11 cellular contexts compared by ENCODE assay signal in genomic region chr1:204384636-204385354, GRCh38. TPM values are rescaled to one million over a fixed set of nuclear protein-coding genes. Genes with fewer than 3 reads are reported as not detected.
DNase-seq lines count a peak whose midpoint lies in the region; ATAC-seq, FAIRE-seq and TF ChIP-seq lines count a peak whose summit lies in the region.
"Had no signal": no experiment of that assay in that cellular context is flagged by ENCODE, and none has a peak within 500 bp of the region (broad histone marks: within the 10 kb centered on the region; RNA-seq: fewer than 3 reads in every experiment).

No MANE protein-coding gene starts in this region.

- DNase-seq in A549 (ENCODE audit: low read depth in 1 of 2, low spot score in 1 of 2) (no peak), HK-2 (ENCODE audit: unreplicated experiment) (peak; percentile 28), GM12878 (ENCODE audit: low read depth, low spot score) (no peak), kidney glomerular epithelial cell (lab: John Stamatoyannopoulos, UW) (peak; percentile 31), WTC11 (ENCODE audit: low spot score) (no peak)
- DNase-seq in effector CD8-positive, alpha-beta T cell (lab: John Stamatoyannopoulos, UW): no peak
- DNase-seq: activated naive CD8-positive, alpha-beta T cell treated with anti-CD3 and anti-CD28 coated beads, Interleukin-2, amount 10 ng/mL, durations not matched to agents 7 days and 5 days; naive B cell; NCI-H774 had no signal

- H3K4me3 ChIP-seq in A549 (no peak overlapping the region), GM12878 (no peak overlapping the region)

- in situ Hi-C loops in GM12878 (cut with MboI): no loop called here

- TF ChIP-seq POLR2A in A549 (IDR thresholded peaks at IDR 0.05; ENCODE audit: low read length) (no peak), GM12878 (IDR thresholded peaks at IDR 0.05; ENCODE audit: low read depth, low read length) (no peak)

- ATAC-seq in A549: peak; percentile 35 to 41; a peak in 4 of 6 replicates
- no peak for ATAC-seq in GM12878
- no peak for ATAC-seq in GM21526 (IDR thresholded peaks at IDR 0.05; ENCODE audit: low FRiP score, unreplicated experiment)
- ATAC-seq in HG02759 (IDR thresholded peaks at IDR 0.05; ENCODE audit: unreplicated experiment): no peak
- no peak for ATAC-seq in WTC11

- 79% methylated on average over 7 of the region's 7 CpGs for WGBS in A549 (ENCODE audit: missing lambda C conversion rate)
- WGBS in GM12878 (ENCODE audit: insufficient coverage, insufficient replicate concordance, low lambda C conversion rate, missing lambda C conversion rate): 78% methylated on average over 7 of the region's 7 CpGs

- no peaks in the 10 kb centered on the region; a peak in 1 of 4 replicates for H3K27me3 ChIP-seq in GM12878 (replicated peaks in 1 of 2; ENCODE audit: control insufficient read depth in 2 of 2, insufficient read depth in 2 of 2, low read length in 1 of 2)

- no peaks in the 10 kb centered on the region for H4K20me1 ChIP-seq in GM12878 (ENCODE audit: control insufficient read depth, insufficient read depth)

- RAD21 ChIA-PET in GM12878 (lab: Charles Lee; ENCODE audit: unreplicated experiment): interaction anchor here (0.6 to 2.7 kb wide), 2 partner anchors 10 to 13 kb away, joined by 4 to 16 read pairs; no protein-coding TSS in a partner anchor

- H3K4me1 Mint-ChIP-seq in WTC11: no peaks in the 10 kb centered on the region

- TF ChIP-seq CTCF in A549 (IDR thresholded peaks at IDR 0.05): no peak
- TF ChIP-seq CTCF in GM12878 (IDR thresholded peaks at IDR 0.05 in 2 of 3, conservative IDR thresholded peaks at IDR 0.05 in 1 of 3; ENCODE audit: control insufficient read depth in 2 of 3, extremely low read depth in 1 of 3, insufficient read depth in 1 of 3, low read depth in 3 of 3, low read length in 3 of 3): no peak
- TF ChIP-seq CTCF in WTC11 (IDR thresholded peaks at IDR 0.05): no peak

- H3K9me3 ChIP-seq in A549 (no peaks in the 10 kb centered on the region), GM12878 (replicated peaks; ENCODE audit: control insufficient read depth, insufficient read depth, low read length) (no peaks in the 10 kb centered on the region)

- H3K36me3 Mint-ChIP-seq in WTC11: no peaks in the 10 kb centered on the region
- H3K36me3 Mint-ChIP-seq: activated naive CD8-positive, alpha-beta T cell treated with anti-CD3 and anti-CD28 coated beads, Interleukin-2, amount 10 ng/mL, durations not matched to agents 7 days and 5 days; naive B cell had no signal

- no peak overlapping the region for H2AFZ ChIP-seq in GM12878 (ENCODE audit: control insufficient read depth, low read depth, low read length)

- H3K27me3 Mint-ChIP-seq in WTC11 (ENCODE audit: low read depth): peaks cover 15% of the 10 kb centered on the region

- TF ChIP-seq RAD21 in A549 (conservative IDR thresholded peaks at IDR 0.05 in 1 of 2, IDR thresholded peaks at IDR 0.05 in 1 of 2) (no peak), GM12878 (IDR thresholded peaks at IDR 0.05; ENCODE audit: insufficient read depth, low read depth, low read length) (no peak)

- H3K9ac ChIP-seq in GM12878 (ENCODE audit: control insufficient read depth, insufficient read depth, low read length): no peak overlapping the region

- FAIRE-seq in A549 (lab: Jason Lieb, UNC) (no peak), GM12878 (lab: Jason Lieb, UNC) (no peak)

- BruUV-seq in GM12878 (replicated peaks; lab: Mats Ljungman, UMichigan): no TSS peak

- intact Hi-C loops in GM12878 (cut with micrococcal nuclease; ENCODE audit: unreplicated experiment): no loop called here

- CTCF ChIA-PET in A549 (lab: Yijun Ruan, JAX) (interaction anchor here (0.8 to 6.8 kb wide), 6 partner anchors 7 to 178 kb away, joined by 3 to 85 read pairs (median 4); no protein-coding TSS in a partner anchor), GM12878 (lab: Yijun Ruan, JAX) (interaction anchor here (1.0 to 6.4 kb wide), 6 partner anchors 13 to 119 kb away, joined by 3 to 71 read pairs (median 3); no protein-coding TSS in a partner anchor), WTC11 (lab: Charles Lee) (interaction anchor here (0.5 to 3.1 kb wide), 4 partner anchors 14 to 226 kb away, joined by 3 to 28 read pairs (median 3); no protein-coding TSS in a partner anchor)

- no peak for TF ChIP-seq EP300 in A549 (IDR thresholded peaks at IDR 0.05)
- no peak for TF ChIP-seq EP300 in GM12878 (IDR thresholded peaks at IDR 0.05; ENCODE audit: borderline replicate concordance in 1 of 2, control insufficient read depth in 1 of 2, low read depth in 2 of 2, low read length in 2 of 2)

- POLR2A ChIA-PET in A549 (lab: Yijun Ruan, JAX): interaction anchor here (0.7 to 0.8 kb wide), 2 partner anchors 12 to 131 kb away, joined by 3 read pairs; partner anchors contain the start of gene MDM4
- POLR2A ChIA-PET in GM12878 (lab: Charles Lee): interaction anchor here (0.6 kb wide), 1 partner anchor 36 kb away, joined by 6 read pairs; no protein-coding TSS in a partner anchor
- POLR2A ChIA-PET in WTC11 (lab: Charles Lee): no interaction called here

- 0 out of 3 replicates have a peak, but pooled peaks cover 2% of the 10 kb centered on the region for H3K4me1 ChIP-seq in A549
- peaks cover 6% of the 10 kb centered on the region for H3K4me1 ChIP-seq in GM12878 (ENCODE audit: control insufficient read depth, insufficient read depth, low read length)

- H3K27ac ChIP-seq in A549 (no peak overlapping the region), GM12878 (ENCODE audit: control insufficient read depth, insufficient read depth) (no peak overlapping the region)

- H3K4me3 Mint-ChIP-seq in WTC11: no peak overlapping the region
- H3K4me3 Mint-ChIP-seq: activated naive CD8-positive, alpha-beta T cell treated with anti-CD3 and anti-CD28 coated beads, Interleukin-2, amount 10 ng/mL, durations not matched to agents 7 days and 5 days; naive B cell had no signal

- no peaks in the 10 kb centered on the region for H3K36me3 ChIP-seq in GM12878 (ENCODE audit: control insufficient read depth in 2 of 2, insufficient read depth in 2 of 2, low read length in 1 of 2)

- no peaks in the 10 kb centered on the region for H3K9me3 Mint-ChIP-seq in WTC11
- H3K9me3 Mint-ChIP-seq: activated naive CD8-positive, alpha-beta T cell treated with anti-CD3 and anti-CD28 coated beads, Interleukin-2, amount 10 ng/mL, durations not matched to agents 7 days and 5 days; naive B cell had no signal

- no peak overlapping the region for H3K27ac Mint-ChIP-seq in WTC11
- H3K27ac Mint-ChIP-seq: activated naive CD8-positive, alpha-beta T cell treated with anti-CD3 and anti-CD28 coated beads, Interleukin-2, amount 10 ng/mL, durations not matched to agents 7 days and 5 days; naive B cell had no signal

- H3K79me2 ChIP-seq in GM12878 (ENCODE audit: control insufficient read depth, insufficient read depth, low read length): no peaks in the 10 kb centered on the region

- H3K4me2 ChIP-seq in A549 (no peak overlapping the region), GM12878 (ENCODE audit: control insufficient read depth, insufficient read depth) (no peak overlapping the region)

- SMC1A ChIA-PET in GM12878 (lab: Charles Lee; ENCODE audit: uncharacterized antibody, unreplicated experiment): interaction anchor here (1.1 to 1.5 kb wide), 3 partner anchors 10 to 14 kb away, joined by 3 to 11 read pairs (median 3); no protein-coding TSS in a partner anchor

RNA-seq across cellular contexts. Expression of gene PLEKHA6, which starts 25.1 kb away (rescaled TPM):
- polyA plus RNA-seq in A549 (2011; rRNA removed) (13.0 and 16.4 TPM in 2 replicates), A549 (2017; fragmentation: RNase III; extraction: RNeasy Plus Mini Kit Qiagen cat#74134 plus additional on column Dnase treatment) (17.9 to 26.2 TPM (median 23.4 TPM) in 3 replicates), GM12878 (2011; rRNA removed) (0.33 and 0.81 TPM in 2 replicates), GM12878 (2014; fragmentation: Illumina TruSeq; extraction: Trizol) (0.04 and 0.06 TPM in 2 replicates), GM12878 (2014; fragmentation: Nextera tagmentation; extraction: Ambion mirVana) (not detected), GM12878 (2014; rRNA removed) (0.04 and 0.14 TPM in 2 replicates), GM12878 (2016; fragmentation: Nextera tagmentation; extraction: Ambion mirVana) (not detected)
- 12.1 and 14.8 TPM in 2 replicates for polyA plus RNA-seq in A549 (2012; cell fraction: cytosol; rRNA removed)
- polyA plus RNA-seq in A549 (2012; cell fraction: nucleus; rRNA removed): 54.7 and 55.1 TPM in 2 replicates
- polyA minus RNA-seq in A549 (2011; rRNA and poly(A)+ RNA removed): 12.4 and 13.0 TPM in 2 replicates
- 1.4 and 1.6 TPM in 2 replicates for total RNA-seq in GM12878 (2013; cell fraction: nucleolus; rRNA removed)
- total RNA-seq in GM12878 (2014; rRNA removed) (0.05 and 0.11 TPM in 2 replicates), GM12878 (2014; rRNA removed; fragmentation: Illumina TruSeq; extraction: Trizol) (0.05 and 0.27 TPM in 2 replicates), GM12878 (2021) (0.21 and 0.69 TPM in 2 replicates), WTC11 (2021) (9.2 to 11.6 TPM (median 11.0 TPM) in 3 replicates)
- 0.04 TPM for polyA plus RNA-seq in GM12878 (2011; ENCODE audit: low read depth)
- polyA plus RNA-seq in GM12878 (2011; cell fraction: cytosol; rRNA removed): 0.47 and 1.3 TPM in 2 replicates
- 3.2 and 4.6 TPM in 2 replicates for polyA plus RNA-seq in GM12878 (2011; cell fraction: nucleus; rRNA removed)
- 0.04 and 0.36 TPM in 2 replicates for polyA plus RNA-seq in GM12878 (2012)
- polyA minus RNA-seq in GM12878 (2011; rRNA and poly(A)+ RNA removed): 0.51 and 1.3 TPM in 2 replicates
- 0.67 and 2.7 TPM in 2 replicates for polyA minus RNA-seq in GM12878 (2011; cell fraction: cytosol; rRNA and poly(A)+ RNA removed)
- polyA minus RNA-seq in GM12878 (2011; cell fraction: nucleus; rRNA and poly(A)+ RNA removed): 1.2 and 4.6 TPM in 2 replicates

RNA-seq across cellular contexts. Expression of gene PPP1R15B, which starts 26.8 kb away (rescaled TPM):
- polyA plus RNA-seq in A549 (2011; rRNA removed) (49.1 and 51.9 TPM in 2 replicates), A549 (2017; fragmentation: RNase III; extraction: RNeasy Plus Mini Kit Qiagen cat#74134 plus additional on column Dnase treatment) (26.9 to 27.8 TPM (median 27.2 TPM) in 3 replicates), GM12878 (2011; rRNA removed) (27.2 and 32.6 TPM in 2 replicates), GM12878 (2014; fragmentation: Illumina TruSeq; extraction: Trizol) (33.4 and 38.5 TPM in 2 replicates), GM12878 (2014; fragmentation: Nextera tagmentation; extraction: Ambion mirVana) (10 to 100 TPM; 13.9 to 17.1 TPM), GM12878 (2014; rRNA removed) (24.8 and 25.8 TPM in 2 replicates), GM12878 (2016; fragmentation: Nextera tagmentation; extraction: Ambion mirVana) (10 to 100 TPM; 13.9 to 15.4 TPM)
- polyA plus RNA-seq in A549 (2012; cell fraction: cytosol; rRNA removed): 18.5 and 22.6 TPM in 2 replicates
- polyA plus RNA-seq in A549 (2012; cell fraction: nucleus; rRNA removed): 17.7 and 22.8 TPM in 2 replicates
- 52.6 and 57.4 TPM in 2 replicates for polyA minus RNA-seq in A549 (2011; rRNA and poly(A)+ RNA removed)
- 43.0 and 45.9 TPM in 2 replicates for total RNA-seq in GM12878 (2013; cell fraction: nucleolus; rRNA removed)
- total RNA-seq in GM12878 (2014; rRNA removed) (34.8 TPM in 2 replicates), GM12878 (2014; rRNA removed; fragmentation: Illumina TruSeq; extraction: Trizol) (32.7 and 32.9 TPM in 2 replicates), GM12878 (2021) (37.7 and 38.1 TPM in 2 replicates), WTC11 (2021) (43.7 to 47.7 TPM (median 44.6 TPM) in 3 replicates)
- 12.4 TPM for polyA plus RNA-seq in GM12878 (2011; ENCODE audit: low read depth)
- polyA plus RNA-seq in GM12878 (2011; cell fraction: cytosol; rRNA removed): 20.5 and 25.0 TPM in 2 replicates
- 22.0 and 22.6 TPM in 2 replicates for polyA plus RNA-seq in GM12878 (2011; cell fraction: nucleus; rRNA removed)
- 19.5 and 22.5 TPM in 2 replicates for polyA plus RNA-seq in GM12878 (2012)
- 38.9 and 45.2 TPM in 2 replicates for polyA minus RNA-seq in GM12878 (2011; rRNA and poly(A)+ RNA removed)
- polyA minus RNA-seq in GM12878 (2011; cell fraction: cytosol; rRNA and poly(A)+ RNA removed): 21.4 and 24.6 TPM in 2 replicates
- 45.8 and 65.4 TPM in 2 replicates for polyA minus RNA-seq in GM12878 (2011; cell fraction: nucleus; rRNA and poly(A)+ RNA removed)

Comparison
In these comparisons a context has a peak if more than half of its experiments do, and no peak if none do; other contexts are left out.
1. ATAC-seq: peak in A549 (2 of 2); none in GM12878 (single experiment), GM21526 (single experiment), HG02759 (single experiment) and WTC11 (single experiment).
2. DNase-seq: peak in HK-2 (single experiment) and kidney glomerular epithelial cell (single experiment); none in A549 (0 of 2), GM12878 (single experiment), WTC11 (single experiment) and effector CD8-positive, alpha-beta T cell (single experiment).